ENCODE assay signal across 16 cellular contexts in genomic region chr5:8870349-8870748, GRCh38.
DNase-seq lines count a peak whose midpoint lies in the region; ATAC-seq and TF ChIP-seq lines count a peak whose summit lies in the region.
"Had no signal": no experiment of that assay in that cellular context is flagged by ENCODE, and none has a peak within 500 bp of the region (broad histone marks: within the 10 kb centered on the region; RNA-seq: fewer than 3 reads in every experiment).

No MANE protein-coding gene starts in this region.

- no peak overlapping the region for H3K4me3 ChIP-seq in mesendoderm (ENCODE audit: low read length)
- H3K4me3 ChIP-seq in prostate gland = no peak overlapping the region
- H3K4me3 ChIP-seq: BLaER1 treated with 17β-estradiol and CSF1 and Interleukin-3, amounts not matched to agents 10 nM and 100 nM; GM23248 had no signal

- H3K4me2 ChIP-seq in mesendoderm (ENCODE audit: low read length) = no peak overlapping the region
- H3K4me2 ChIP-seq: BLaER1 treated with 17β-estradiol and CSF1 and Interleukin-3, amounts not matched to agents 10 nM and 100 nM had no signal

- no peak overlapping the region for H3K9ac ChIP-seq in mesendoderm (ENCODE audit: low read length)
- H3K9ac ChIP-seq: BLaER1 treated with 17β-estradiol and CSF1 and Interleukin-3, amounts not matched to agents 10 nM and 100 nM; GM23248 had no signal

- H2BK15ac ChIP-seq in mesendoderm (replicated peaks; ENCODE audit: low read depth) = no peak overlapping the region

- intact Hi-C loops in prostate gland (cut with DNase I) = no loop called here

- H4K8ac ChIP-seq in mesendoderm (ENCODE audit: low read depth, low read length) = no peak overlapping the region

- H3K4me1 Mint-ChIP-seq in WTC11 = peaks cover 25% of the 10 kb centered on the region
- peaks cover 27% of the 10 kb centered on the region for H3K4me1 Mint-ChIP-seq in neural crest cell
- H3K4me1 Mint-ChIP-seq: B cell had no signal

- no peak overlapping the region for H2AK5ac ChIP-seq in mesendoderm (ENCODE audit: low read length)

- no peak for TF ChIP-seq CTCF in WTC11 (IDR thresholded peaks at IDR 0.05)
- TF ChIP-seq CTCF in neural crest cell (conservative IDR thresholded peaks at IDR 0.05) = no peak
- no peak for TF ChIP-seq CTCF in prostate gland (IDR thresholded peaks at IDR 0.05)

- H3K4me1 ChIP-seq in mesendoderm (ENCODE audit: control insufficient read depth, low read depth, low read length) (peaks cover 3% of the 10 kb centered on the region), prostate gland (replicated peaks) (no peaks in the 10 kb centered on the region)
- H3K4me1 ChIP-seq: BLaER1 treated with 17β-estradiol and CSF1 and Interleukin-3, amounts not matched to agents 10 nM and 100 nM had no signal

- H2BK5ac ChIP-seq in mesendoderm (ENCODE audit: low read length) = no peak overlapping the region

- H3K27me3 Mint-ChIP-seq in WTC11 (ENCODE audit: low read depth) = no peaks in the 10 kb centered on the region
- no peaks in the 10 kb centered on the region for H3K27me3 Mint-ChIP-seq in neural crest cell (ENCODE audit: low read depth)
- H3K27me3 Mint-ChIP-seq: B cell had no signal

- no peak overlapping the region for H3K18ac ChIP-seq in mesendoderm (ENCODE audit: low read length)

- H3K79me1 ChIP-seq in mesendoderm (ENCODE audit: low read length) = no peaks in the 10 kb centered on the region

- no peaks in the 10 kb centered on the region for H3K9me3 ChIP-seq in prostate gland

- H3K9me3 Mint-ChIP-seq in WTC11 = no peaks in the 10 kb centered on the region; the same call in 1 of the 2 replicates
- peaks cover 2% of the 10 kb centered on the region for H3K9me3 Mint-ChIP-seq in neural crest cell

- no peak overlapping the region for H3K23ac ChIP-seq in mesendoderm (ENCODE audit: low read length)

- H3K36me3 Mint-ChIP-seq in WTC11 = no peaks in the 10 kb centered on the region
- H3K36me3 Mint-ChIP-seq in neural crest cell (ENCODE audit: low read depth) = no peaks in the 10 kb centered on the region
- H3K36me3 Mint-ChIP-seq: CD8-positive, alpha-beta T cell had no signal

- no peaks in the 10 kb centered on the region for H3K79me2 ChIP-seq in mesendoderm (ENCODE audit: control insufficient read depth, insufficient read depth, low read length)

- H4K5ac ChIP-seq in mesendoderm (ENCODE audit: low read length) = no peak overlapping the region

- no peaks in the 10 kb centered on the region for H3K27me3 ChIP-seq in mesendoderm (ENCODE audit: insufficient read depth, low read length, poor library complexity)
- no peaks in the 10 kb centered on the region for H3K27me3 ChIP-seq in prostate gland (replicated peaks; ENCODE audit: insufficient read depth)
- H3K27me3 ChIP-seq: BLaER1 treated with 17β-estradiol and CSF1 and Interleukin-3, amounts not matched to agents 10 nM and 100 nM had no signal

- no peak overlapping the region for H3K27ac Mint-ChIP-seq in WTC11
- H3K27ac Mint-ChIP-seq in neural crest cell (ENCODE audit: unreplicated experiment) = peak overlapping the region; percentile 41
- H3K27ac Mint-ChIP-seq: B cell; CD8-positive, alpha-beta T cell had no signal

- peak; percentile 49 for ATAC-seq in WTC11
- ATAC-seq: CD8-positive, alpha-beta T cell had no signal

- POLR2A ChIA-PET in WTC11 (lab: Charles Lee) = no interaction called here

- H3K4me3 Mint-ChIP-seq in WTC11 (no peak overlapping the region), neural crest cell (no peak overlapping the region)
- H3K4me3 Mint-ChIP-seq: B cell; CD8-positive, alpha-beta T cell had no signal

- no peak overlapping the region for H2BK120ac ChIP-seq in mesendoderm (ENCODE audit: low read depth, low read length)

- CTCF ChIA-PET in WTC11 (lab: Charles Lee) = interaction anchor here (1.9 kb wide), 1 partner anchor 38 kb away, joined by 9 read pairs; no protein-coding TSS in a partner anchor

- H3K36me3 ChIP-seq in mesendoderm (ENCODE audit: control insufficient read depth, insufficient read depth, low read length) (no peaks in the 10 kb centered on the region), prostate gland (no peaks in the 10 kb centered on the region)
- H3K36me3 ChIP-seq: BLaER1 treated with 17β-estradiol and CSF1 and Interleukin-3, amounts not matched to agents 10 nM and 100 nM had no signal

- H3K4ac ChIP-seq in mesendoderm (ENCODE audit: low read depth, low read length) = no peak overlapping the region

- peak; percentile 72 to 74 for DNase-seq in NCI-H526 (lab: John Stamatoyannopoulos, UW)
- DNase-seq in WTC11 (ENCODE audit: low spot score) = no peak
- no peak for DNase-seq in neural crest cell (ENCODE audit: low read depth, low spot score)
- no peak for DNase-seq in mesendoderm
- no peak for DNase-seq in prostate gland (ENCODE audit: low spot score)
- no peak for DNase-seq in stimulated activated CD8-positive, alpha-beta memory T cell treated with anti-CD3 and anti-CD28 coated beads, Interleukin-4, amount 100 ng/mL, for 48 hours
- no peak for DNase-seq in SHP77 treated with DMSO at 0.1 percent for 48 hours (lab: John Stamatoyannopoulos, UW)
- DNase-seq: CD8-positive, alpha-beta T cell; COR-L47; DMS 273 treated with DMSO at 0.1 percent for 48 hours; DMS53; GM23248; HCEC 1CT; IMR-90 had no signal

- no peak overlapping the region for H3K27ac ChIP-seq in mesendoderm (ENCODE audit: low read depth, low read length)
- H3K27ac ChIP-seq in prostate gland = no peak overlapping the region
- H3K27ac ChIP-seq: BLaER1 treated with 17β-estradiol and CSF1 and Interleukin-3, amounts not matched to agents 10 nM and 100 nM; GM23248 had no signal

- TF ChIP-seq POLR2A in prostate gland (IDR thresholded peaks at IDR 0.05) = no peak

- H3K56ac ChIP-seq in mesendoderm (ENCODE audit: low read length) = no peak overlapping the region

- WGBS in mesendoderm (ENCODE audit: extremely low coverage, insufficient coverage, low lambda C conversion rate) = no CpG with 5 or more reads among the region's 15 CpGs
- WGBS in prostate gland = 81% methylated on average over 15 of the region's 15 CpGs

TF ChIP-seq in WTC11, 78 proteins besides CTCF, POLR2A, EP300 and RAD21:
- no peak for TF ChIP-seq RORB (CRISPR knock-in tag; IDR thresholded peaks at IDR 0.05)
- no peak for TF ChIP-seq EMX1 (CRISPR knock-in tag; IDR thresholded peaks at IDR 0.05)
- no peak for TF ChIP-seq TEAD1 (CRISPR knock-in tag; IDR thresholded peaks at IDR 0.05)
- TF ChIP-seq ZNF121 (CRISPR knock-in tag; IDR thresholded peaks at IDR 0.05) = no peak
- TF ChIP-seq NR1H2 (CRISPR knock-in tag; IDR thresholded peaks at IDR 0.05) = no peak
- TF ChIP-seq CREB1 (CRISPR knock-in tag; IDR thresholded peaks at IDR 0.05) = no peak
- TF ChIP-seq CBFB (CRISPR knock-in tag; IDR thresholded peaks at IDR 0.05; ENCODE audit: low read depth) = no peak
- no peak for TF ChIP-seq IRF2 (CRISPR knock-in tag; IDR thresholded peaks at IDR 0.05; ENCODE audit: borderline replicate concordance, low read depth)
- no peak for TF ChIP-seq ATF2 (CRISPR knock-in tag; IDR thresholded peaks at IDR 0.05; ENCODE audit: borderline replicate concordance, low read depth)

Comparison
In these comparisons a context has a peak if more than half of its experiments do, and no peak if none do; other contexts are left out.
1. DNase-seq: peak in NCI-H526 (2 of 2); none in WTC11 (single experiment), neural crest cell (single experiment), mesendoderm (single experiment), prostate gland (single experiment), stimulated activated CD8-positive, alpha-beta memory T cell treated with anti-CD3 and anti-CD28 coated beads, Interleukin-4, amount 100 ng/mL, for 48 hours (single experiment) and SHP77 treated with DMSO at 0.1 percent for 48 hours (single experiment).